Comparison of ENCODE assay signal across 8 cellular contexts in genomic region chr17:77320046-77320445, GRCh38.
DNase-seq lines count a peak whose midpoint lies in the region; ATAC-seq lines count a peak whose summit lies in the region.

No MANE protein-coding gene starts in this region.

- peaks cover 32% of the 10 kb centered on the region for H3K4me1 ChIP-seq in effector memory CD4-positive, alpha-beta T cell (ENCODE audit: control insufficient read depth, insufficient read depth, low read length, poor library complexity, severe bottlenecking)

- intact Hi-C loops in Right ventricle myocardium superior (cut with DNase I): no loop called here

- no peak overlapping the region for H3K4me3 ChIP-seq in effector memory CD4-positive, alpha-beta T cell (ENCODE audit: insufficient read depth, low read depth, low read length, poor library complexity, severe bottlenecking)

- H3K9me3 ChIP-seq in effector memory CD4-positive, alpha-beta T cell (ENCODE audit: control insufficient read depth, low read length): no peaks in the 10 kb centered on the region

- H3K27ac ChIP-seq in effector memory CD4-positive, alpha-beta T cell (ENCODE audit: insufficient read depth, low read length, poor library complexity, severe bottlenecking): no peak overlapping the region

- no peaks in the 10 kb centered on the region for H3K27me3 Mint-ChIP-seq in stimulated activated naive CD8-positive, alpha-beta T cell treated with anti-CD3 and anti-CD28 coated beads, Interleukin-15, amount 100 ng/mL, for 72 hours

- ATAC-seq in Right ventricle myocardium superior (ENCODE audit: poor library complexity) (peak; percentile 15), GM21360 (IDR thresholded peaks at IDR 0.05; ENCODE audit: unreplicated experiment) (no peak)
- no peak for ATAC-seq in stimulated activated naive CD8-positive, alpha-beta T cell treated with anti-CD3 and anti-CD28 coated beads, Interleukin-15, amount 100 ng/mL, for 72 hours

- H3K4me3 Mint-ChIP-seq in stimulated activated naive CD8-positive, alpha-beta T cell treated with anti-CD3 and anti-CD28 coated beads, Interleukin-15, amount 100 ng/mL, for 72 hours: peak overlapping the region; percentile 96 to 98

- no peaks in the 10 kb centered on the region for H3K36me3 ChIP-seq in effector memory CD4-positive, alpha-beta T cell (ENCODE audit: control insufficient read depth, insufficient read depth, low read length)

- H3K27ac Mint-ChIP-seq in stimulated activated naive CD8-positive, alpha-beta T cell treated with anti-CD3 and anti-CD28 coated beads, Interleukin-15, amount 100 ng/mL, for 72 hours: no peak overlapping the region

- H3K4me1 Mint-ChIP-seq in stimulated activated naive CD8-positive, alpha-beta T cell treated with anti-CD3 and anti-CD28 coated beads, Interleukin-15, amount 100 ng/mL, for 72 hours: peaks cover 69% of the 10 kb centered on the region

- H3K27me3 ChIP-seq in effector memory CD4-positive, alpha-beta T cell (replicated peaks; ENCODE audit: control insufficient read depth, insufficient read depth, low read length, poor library complexity, severe bottlenecking): no peaks in the 10 kb centered on the region

- peak; percentile 63 for DNase-seq in HCEC 1CT
- DNase-seq in SKM-1 treated with dmso at 0.1 percent for 144 hours (lab: John Stamatoyannopoulos, UW; ENCODE audit: unreplicated experiment): peak; percentile 58
- DNase-seq in Right ventricle myocardium superior: peak; percentile 58
- DNase-seq in stimulated activated naive CD8-positive, alpha-beta T cell treated with anti-CD3 and anti-CD28 coated beads, Interleukin-15, amount 100 ng/mL, for 72 hours: no peak
- no peak for DNase-seq in effector memory CD4-positive, alpha-beta T cell
- DNase-seq in HUDEP-2 (lab: John Stamatoyannopoulos, UW; ENCODE audit: unreplicated experiment in 76 of 76): no peak
- no peak for DNase-seq in DMS153 (lab: John Stamatoyannopoulos, UW)

- H3K9me3 Mint-ChIP-seq in stimulated activated naive CD8-positive, alpha-beta T cell treated with anti-CD3 and anti-CD28 coated beads, Interleukin-15, amount 100 ng/mL, for 72 hours: no peaks in the 10 kb centered on the region

Comparison
In these comparisons a context has a peak if more than half of its experiments do, and no peak if none do; other contexts are left out.
1. DNase-seq: peak in HCEC 1CT (single experiment), SKM-1 treated with dmso at 0.1 percent for 144 hours (single experiment) and Right ventricle myocardium superior (single experiment); none in stimulated activated naive CD8-positive, alpha-beta T cell treated with anti-CD3 and anti-CD28 coated beads, Interleukin-15, amount 100 ng/mL, for 72 hours (0 of 2), effector memory CD4-positive, alpha-beta T cell (0 of 3), HUDEP-2 (0 of 76) and DMS153 (single experiment).